In genomic region chr16:7440886-7441400, GRCh38 we compare ENCODE assay signal across 1 cellular context.
A peak's percentile ranks its signal among the peaks of the same experiment; 100 is the strongest.
TF ChIP-seq lines count a peak whose summit lies in the region.

No MANE protein-coding gene starts in this region.

TF ChIP-seq in K562, 482 proteins besides CTCF, POLR2A, EP300 and RAD21 (continued from another document):
- TF ChIP-seq MNT (conservative IDR thresholded peaks at IDR 0.05): no peak
- TF ChIP-seq ZNF239 (CRISPR knock-in tag; IDR thresholded peaks at IDR 0.05): no peak
- TF ChIP-seq TFAM (CRISPR knock-in tag; conservative IDR thresholded peaks at IDR 0.05): no peak
- TF ChIP-seq RBM39 (optimal IDR thresholded peaks at IDR 0.05; ENCODE audit: low read depth, low read length): no peak
- TF ChIP-seq MIER1 (IDR thresholded peaks at IDR 0.05; ENCODE audit: low read depth): no peak
- TF ChIP-seq CREM (IDR thresholded peaks at IDR 0.05; ENCODE audit: low read depth): no peak
- no peak for TF ChIP-seq CHD4 (IDR thresholded peaks at IDR 0.05; ENCODE audit: insufficient read depth, insufficient replicate concordance, low read depth, low read length, poor library complexity, severe bottlenecking)
- 0 out of 2 replicates have a peak, but pooled peaks have one; percentile 10 for TF ChIP-seq MAFG (tag; conservative IDR thresholded peaks at IDR 0.05)
- TF ChIP-seq MED1 (CRISPR knock-in tag; IDR thresholded peaks at IDR 0.05; ENCODE audit: borderline replicate concordance): no peak
- TF ChIP-seq COPS2 (conservative IDR thresholded peaks at IDR 0.05): no peak
- no peak for TF ChIP-seq TRIM24 (IDR thresholded peaks at IDR 0.05)
- TF ChIP-seq DMBX1 (CRISPR knock-in tag; IDR thresholded peaks at IDR 0.05; ENCODE audit: borderline replicate concordance): no peak
- TF ChIP-seq PRMT5 (CRISPR knock-in tag; IDR thresholded peaks at IDR 0.05): no peak
- TF ChIP-seq PKNOX1 (IDR thresholded peaks at IDR 0.05): no peak
